In genomic region chr9:134208310-134208841, GRCh38 we compare ENCODE assay signal across 23 cellular contexts. TPM values are rescaled to one million over a fixed set of nuclear protein-coding genes. Genes with fewer than 3 reads are reported as not detected.
A peak's percentile ranks its signal among the peaks of the same experiment; 100 is the strongest.
DNase-seq lines count a peak whose midpoint lies in the region; ATAC-seq, FAIRE-seq and TF ChIP-seq lines count a peak whose summit lies in the region.
"Had no signal": no experiment of that assay in that cellular context is flagged by ENCODE, and none has a peak within 500 bp of the region (broad histone marks: within the 10 kb centered on the region; RNA-seq: fewer than 3 reads in every experiment).

No MANE protein-coding gene starts in this region.

- H3K4me1 ChIP-seq in lower lobe of right lung = no peaks in the 10 kb centered on the region
- peaks cover 0 to 13% (median 8%) of the 10 kb centered on the region in 6 donors for H3K4me1 ChIP-seq in spleen

- DNase-seq in T-helper 17 cell (no peak), foreskin fibroblast (peak; percentile 48 to 61), lower lobe of right lung (peak; percentile 26), spleen (peak; percentile 41), NCI-H2171 (lab: John Stamatoyannopoulos, UW) (no peak), urothelium cell line (ENCODE audit: low spot score) (no peak)
- DNase-seq in stimulated activated CD4-positive, alpha-beta T cell treated with anti-CD3 and anti-CD28 coated beads, Interleukin-4, amount 100 ng/mL, for 24 hours = no peak
- DNase-seq: activated B cell treated with CpG ODN at 0.5 μM for 24 hours; activated CD8-positive, alpha-beta T cell treated with anti-CD3 and anti-CD28 coated beads for 36 hours; activated T-cell treated with anti-CD3 and anti-CD28 coated beads, Interleukin-2, amount 50 U/mL, for 4 hours; Caco-2; hippocampal formation; MV-4-11; NCI-H526 treated with DMSO at 0.1 percent for 48 hours had no signal

- H3K9me3 ChIP-seq in T-helper 17 cell (ENCODE audit: control insufficient read depth, low read length, poor library complexity, severe bottlenecking) (no peaks in the 10 kb centered on the region), lower lobe of right lung (peaks cover 6% of the 10 kb centered on the region), spleen (peaks cover 0 to 19% (median 12%) of the 10 kb centered on the region in 8 donors)

- FAIRE-seq in urothelium cell line (lab: Jason Lieb, UNC) = no peak
- FAIRE-seq: GM19239, keratinocyte had no signal

- TF ChIP-seq CTCF in foreskin fibroblast (IDR thresholded peaks at IDR 0.05; ENCODE audit: low read depth, low read length) = no peak
- no peak for TF ChIP-seq CTCF in lower lobe of right lung (IDR thresholded peaks at IDR 0.05)
- no peak for TF ChIP-seq CTCF in spleen (IDR thresholded peaks at IDR 0.05 in 8 of 11, conservative IDR thresholded peaks at IDR 0.05 in 3 of 11)

- H3K27me3 ChIP-seq in lower lobe of right lung (ENCODE audit: low read depth) = no peaks in the 10 kb centered on the region
- no peaks in the 10 kb centered on the region for H3K27me3 ChIP-seq in spleen (replicated peaks in 1 of 7)
- H3K27me3 ChIP-seq: esophagus muscularis mucosa had no signal

- ATAC-seq in T-helper 17 cell = no peak
- no peak for ATAC-seq in lower lobe of right lung
- no peak for ATAC-seq in GM21367 (IDR thresholded peaks at IDR 0.05; ENCODE audit: unreplicated experiment)
- ATAC-seq: activated CD8-positive, alpha-beta T cell treated with anti-CD3 and anti-CD28 coated beads for 36 hours; activated T-cell treated with anti-CD3 and anti-CD28 coated beads, Interleukin-2, amount 50 U/mL, for 4 hours; HCT116 had no signal

- H3K4me1 Mint-ChIP-seq in T-helper 17 cell = no peaks in the 10 kb centered on the region
- H3K4me1 Mint-ChIP-seq: activated naive CD4-positive, alpha-beta T cell treated with anti-CD3 and anti-CD28 coated beads, Interleukin-2, amount 50 U/mL, for 24 hours had no signal

- no peaks in the 10 kb centered on the region for H3K36me3 ChIP-seq in lower lobe of right lung
- no peaks in the 10 kb centered on the region for H3K36me3 ChIP-seq in spleen
- H3K36me3 ChIP-seq: esophagus muscularis mucosa had no signal

- 73 to 87% (median 81%) methylated on average over 19 of the region's 19 CpGs for WGBS in spleen, 5 donors

- no peak overlapping the region for H3K4me3 Mint-ChIP-seq in T-helper 17 cell
- H3K4me3 Mint-ChIP-seq: activated B cell treated with CpG ODN at 0.5 μM for 24 hours; activated CD8-positive, alpha-beta T cell treated with anti-CD3 and anti-CD28 coated beads for 36 hours; activated naive CD4-positive, alpha-beta T cell treated with anti-CD3 and anti-CD28 coated beads, Interleukin-2, amount 50 U/mL, for 24 hours; activated T-cell treated with anti-CD3 and anti-CD28 coated beads, Interleukin-2, amount 50 U/mL, for 4 hours; neural crest cell; T-helper 2 cell treated with Interferon-gamma antibody and Interleukin-4, amounts not matched to agents 5 μg/mL and 100 μg/mL, for 36 hours had no signal

- H3K27ac Mint-ChIP-seq in T-helper 17 cell = peak overlapping the region; percentile 37
- H3K27ac Mint-ChIP-seq: activated B cell treated with CpG ODN at 0.5 μM for 24 hours; activated CD8-positive, alpha-beta T cell treated with anti-CD3 and anti-CD28 coated beads for 36 hours; activated naive CD4-positive, alpha-beta T cell treated with anti-CD3 and anti-CD28 coated beads, Interleukin-2, amount 50 U/mL, for 24 hours; T-helper 2 cell treated with Interferon-gamma antibody and Interleukin-4, amounts not matched to agents 5 μg/mL and 100 μg/mL, for 36 hours had no signal

- TF ChIP-seq POLR2A in spleen (IDR thresholded peaks at IDR 0.05) = no peak

- H3K4me3 ChIP-seq in foreskin fibroblast (ENCODE audit: low read depth in 1 of 2, low read length in 2 of 2) (no peak overlapping the region), lower lobe of right lung (no peak overlapping the region), spleen (no peak overlapping the region)
- H3K4me3 ChIP-seq: esophagus muscularis mucosa had no signal

- H3K27ac ChIP-seq in lower lobe of right lung (no peak overlapping the region), spleen (no peak overlapping the region)
- H3K27ac ChIP-seq: esophagus muscularis mucosa, HL-60 had no signal

- intact Hi-C loops in lower lobe of right lung (cut with DNase I) (no loop called here), spleen (cut with DNase I; ENCODE audit: low total_unique reads) (no loop called here)

- H3K27me3 Mint-ChIP-seq in T-helper 17 cell = no peaks in the 10 kb centered on the region
- H3K27me3 Mint-ChIP-seq: activated CD8-positive, alpha-beta T cell treated with anti-CD3 and anti-CD28 coated beads for 36 hours; activated naive CD4-positive, alpha-beta T cell treated with anti-CD3 and anti-CD28 coated beads, Interleukin-2, amount 50 U/mL, for 24 hours had no signal

- H3K36me3 Mint-ChIP-seq in T-helper 17 cell (ENCODE audit: low read depth) = no peaks in the 10 kb centered on the region

RNA-seq across cellular contexts. Expression of gene RNU6ATAC, which starts 44.0 kb away (rescaled TPM):
- total RNA-seq in T-helper 17 cell (10 to 100 TPM; 66.4 to 90.1 TPM), lower lobe of right lung (248 TPM), spleen (100 to 1,000 TPM in 4 of 7 donors, not detected in 3; 223 to 404 (median 271) TPM)
- not detected for polyA plus RNA-seq in spleen
- polyA plus RNA-seq: keratinocyte had no signal

Comparison
In these comparisons a context has a peak if more than half of its experiments do, and no peak if none do; other contexts are left out.
1. DNase-seq: peak in foreskin fibroblast (2 of 2), lower lobe of right lung (single experiment) and spleen (single experiment); none in T-helper 17 cell (0 of 3), stimulated activated CD4-positive, alpha-beta T cell treated with anti-CD3 and anti-CD28 coated beads, Interleukin-4, amount 100 ng/mL, for 24 hours (single experiment), NCI-H2171 (single experiment) and urothelium cell line (single experiment).